ENCODE assay signal across 1 cellular context in the genomic region with DNA sequence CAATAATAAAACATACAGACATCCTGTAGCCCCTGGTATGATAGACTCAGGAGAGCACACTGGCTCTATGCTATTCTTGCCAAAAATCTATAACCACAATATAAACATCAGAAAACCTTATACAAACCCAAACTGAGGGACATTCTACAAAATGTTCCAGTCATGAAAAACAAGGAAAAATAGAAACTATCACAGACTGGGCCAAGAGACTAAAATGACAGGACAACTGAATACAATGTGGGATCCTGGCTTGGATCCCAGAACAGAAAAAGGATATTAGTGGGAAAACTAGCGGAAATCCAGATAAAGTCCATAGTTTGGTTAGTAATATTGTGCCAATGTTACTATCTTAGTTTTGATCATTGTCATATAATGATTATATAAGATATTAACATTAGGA.
A peak's percentile ranks its signal among the peaks of the same experiment; 100 is the strongest.
TF ChIP-seq lines count a peak whose summit lies in the region.

No MANE protein-coding gene starts in this region.

TF ChIP-seq in endothelial cell of umbilical vein, 7 proteins besides CTCF, POLR2A, EP300 and RAD21 (continued from another document):
- TF ChIP-seq GATA2 (IDR thresholded peaks at IDR 0.05; ENCODE audit: insufficient read depth, insufficient read length, low read depth, low read length) (peak; percentile 67), FOS (IDR thresholded peaks at IDR 0.05; ENCODE audit: borderline replicate concordance, insufficient read depth, low read length) (peak; percentile 14), MYC (IDR thresholded peaks at IDR 0.05; ENCODE audit: low read depth, low read length) (no peak)
